In genomic region chr20:54172856-54173652, GRCh38 we compare ENCODE assay signal across 11 cellular contexts. TPM values are rescaled to one million over a fixed set of nuclear protein-coding genes. Genes with fewer than 3 reads are reported as not detected.
DNase-seq lines count a peak whose midpoint lies in the region; ATAC-seq, FAIRE-seq and TF ChIP-seq lines count a peak whose summit lies in the region.
"Had no signal": no experiment of that assay in that cellular context is flagged by ENCODE, and none has a peak within 500 bp of the region (broad histone marks: within the 10 kb centered on the region; RNA-seq: fewer than 3 reads in every experiment).

No MANE protein-coding gene starts in this region.

- FAIRE-seq in D721Med (lab: Jason Lieb, UNC), result no peak
- FAIRE-seq: GM18507 had no signal

- H3K4me3 Mint-ChIP-seq in CD8-positive, alpha-beta T cell, result peak overlapping the region; percentile 50

- no peaks in the 10 kb centered on the region for H3K36me3 ChIP-seq in CD8-positive, alpha-beta T cell (ENCODE audit: insufficient read depth, low read length)
- H3K36me3 ChIP-seq in HUES64 (ENCODE audit: insufficient read depth, low read length), result no peaks in the 10 kb centered on the region
- H3K36me3 ChIP-seq in breast epithelium, result no peaks in the 10 kb centered on the region
- H3K36me3 ChIP-seq in mesodermal cell (ENCODE audit: control insufficient read depth, insufficient read depth, low read length), result no peaks in the 10 kb centered on the region

- H3K27me3 ChIP-seq in CD8-positive, alpha-beta T cell (ENCODE audit: insufficient read depth, low read length), result peaks cover 24% of the 10 kb centered on the region
- H3K27me3 ChIP-seq in HUES64 (ENCODE audit: insufficient read depth, low read length), result peaks cover 85% of the 10 kb centered on the region
- H3K27me3 ChIP-seq in breast epithelium, result peaks cover 15 to 47% of the 10 kb centered on the region in 2 donors

- no peaks in the 10 kb centered on the region for H3K9me3 ChIP-seq in CD8-positive, alpha-beta T cell (ENCODE audit: low read length)
- H3K9me3 ChIP-seq in HUES64 (ENCODE audit: insufficient read depth, low read depth, low read length), result no peaks in the 10 kb centered on the region
- H3K9me3 ChIP-seq in breast epithelium, result no peaks in the 10 kb centered on the region
- H3K9me3 ChIP-seq in mesodermal cell (ENCODE audit: control insufficient read depth, low read length), result no peaks in the 10 kb centered on the region

- CTCF ChIA-PET in CD8-positive, alpha-beta T cell (lab: Charles Lee), result no interaction called here

- H3K4me3 ChIP-seq in CD8-positive, alpha-beta T cell (ENCODE audit: low read depth, low read length), result no peak overlapping the region
- peak overlapping the region; percentile 47 for H3K4me3 ChIP-seq in HUES64 (ENCODE audit: low read length)
- H3K4me3 ChIP-seq in breast epithelium, result peak overlapping the region in 2 of 3 donors; percentile 40 to 61
- peak overlapping the region; percentile 30 for H3K4me3 ChIP-seq in mesodermal cell (ENCODE audit: extremely low read depth, insufficient read depth, low read length, poor library complexity, severe bottlenecking)

- peaks cover 80% of the 10 kb centered on the region for H3K27me3 Mint-ChIP-seq in CD8-positive, alpha-beta T cell (ENCODE audit: low read depth)

- intact Hi-C loops in CD8-positive, alpha-beta T cell (cut with DNase I, micrococcal nuclease), result no loop called here
- intact Hi-C loops in breast epithelium (cut with DNase I; ENCODE audit: low total_unique reads), result no loop called here

- H3K9ac ChIP-seq in HUES64 (ENCODE audit: low read depth, low read length), result no peak overlapping the region

- no peaks in the 10 kb centered on the region for H3K9me3 Mint-ChIP-seq in CD8-positive, alpha-beta T cell

- 2% methylated on average over 66 of the region's 66 CpGs for WGBS in HUES64
- 1 to 3% methylated on average over 54 to 61 of the region's 66 CpGs for WGBS in mesodermal cell (ENCODE audit: insufficient coverage in 2 of 2), 2 experiments

- H3K27ac Mint-ChIP-seq in CD8-positive, alpha-beta T cell, result no peak overlapping the region
- H3K27ac Mint-ChIP-seq: IgD-negative memory B cell had no signal

- ATAC-seq in CD8-positive, alpha-beta T cell, result no peak
- no peak for ATAC-seq in HG02798 (IDR thresholded peaks at IDR 0.05; ENCODE audit: poor library complexity, unreplicated experiment)
- no peak for ATAC-seq in HG03139 (IDR thresholded peaks at IDR 0.05; ENCODE audit: unreplicated experiment)

- POLR2A ChIA-PET in CD8-positive, alpha-beta T cell (lab: Charles Lee), result no interaction called here

- peaks cover 22% of the 10 kb centered on the region for H3K4me1 Mint-ChIP-seq in CD8-positive, alpha-beta T cell (ENCODE audit: low read depth)

- no peak for DNase-seq in CD8-positive, alpha-beta T cell
- no peak for DNase-seq in breast epithelium (ENCODE audit: low spot score in 2 of 2)
- no peak for DNase-seq in D721Med (ENCODE audit: insufficient read length, low spot score)
- no peak for DNase-seq in ureter (ENCODE audit: low spot score)

- no peak for TF ChIP-seq POLR2A in breast epithelium (IDR thresholded peaks at IDR 0.05)

- no peak overlapping the region for H3K27ac ChIP-seq in CD8-positive, alpha-beta T cell (ENCODE audit: low read depth, low read length)
- H3K27ac ChIP-seq in HUES64 (ENCODE audit: low read depth, low read length), result no peak overlapping the region
- H3K27ac ChIP-seq in breast epithelium, result no peak overlapping the region
- no peak overlapping the region for H3K27ac ChIP-seq in mesodermal cell (ENCODE audit: low read depth, low read length, severe bottlenecking)
- H3K27ac ChIP-seq: VCaP had no signal

- no peaks in the 10 kb centered on the region for H3K36me3 Mint-ChIP-seq in CD8-positive, alpha-beta T cell

- peaks cover 23% of the 10 kb centered on the region for H3K4me1 ChIP-seq in CD8-positive, alpha-beta T cell (ENCODE audit: insufficient read depth, low read length)
- H3K4me1 ChIP-seq in HUES64 (ENCODE audit: insufficient read depth, low read length), result peaks cover 15% of the 10 kb centered on the region
- H3K4me1 ChIP-seq in breast epithelium, result no peaks in the 10 kb centered on the region
- H3K4me1 ChIP-seq in mesodermal cell (ENCODE audit: control insufficient read depth, insufficient read depth, low read length, poor library complexity, severe bottlenecking), result peaks cover 22% of the 10 kb centered on the region

- TF ChIP-seq CTCF in CD8-positive, alpha-beta T cell (IDR thresholded peaks at IDR 0.05), result no peak
- TF ChIP-seq CTCF in breast epithelium (IDR thresholded peaks at IDR 0.05), result no peak
- TF ChIP-seq CTCF in D721Med (IDR thresholded peaks at IDR 0.05; ENCODE audit: insufficient read depth, missing control alignments), result no peak

RNA-seq across cellular contexts. Expression of gene CYP24A1, which starts 0.7 kb away (rescaled TPM):
- not detected for total RNA-seq in CD8-positive, alpha-beta T cell
- not detected for polyA plus RNA-seq in HUES64 (2013, experiment 1 of 2)
- not detected for polyA plus RNA-seq in HUES64 (2013, experiment 2 of 2)
- total RNA-seq in breast epithelium, result 1 to 10 TPM in 2 of 3 donors, not detected in 1; 2.0 to 6.4 TPM
- polyA plus RNA-seq in mesodermal cell (2013, experiment 1 of 2), result 0.70 TPM
- 0.35 TPM for polyA plus RNA-seq in mesodermal cell (2013, experiment 2 of 2)
- 10.4 TPM for total RNA-seq in ureter
- polyA plus RNA-seq: IgD-negative memory B cell had no signal

RNA-seq across cellular contexts. Expression of gene PFDN4, which starts 34.8 kb away (rescaled TPM):
- 10 to 100 TPM; 19.2 to 20.2 TPM for total RNA-seq in CD8-positive, alpha-beta T cell
- polyA plus RNA-seq in HUES64 (2013, experiment 1 of 2), result 119 TPM
- 139 TPM for polyA plus RNA-seq in HUES64 (2013, experiment 2 of 2)
- total RNA-seq in breast epithelium (10 to 100 TPM; 41.0 to 57.7 (median 52.1) TPM), ureter (25.3 TPM)
- polyA plus RNA-seq in mesodermal cell (2013, experiment 1 of 2), result 117 TPM
- polyA plus RNA-seq in mesodermal cell (2013, experiment 2 of 2), result 176 TPM
